ENCODE assay signal across 8 cellular contexts in genomic region chr5:141821430-141821925, GRCh38. TPM values are rescaled to one million over a fixed set of nuclear protein-coding genes. Genes with fewer than 3 reads are reported as not detected.
DNase-seq lines count a peak whose midpoint lies in the region; ATAC-seq and TF ChIP-seq lines count a peak whose summit lies in the region.

No MANE protein-coding gene starts in this region.

- H3K36me3 ChIP-seq in BJ (ENCODE audit: control insufficient read depth, insufficient read depth, low read length): no peaks in the 10 kb centered on the region
- H3K36me3 ChIP-seq in prostate gland: no peaks in the 10 kb centered on the region
- no peaks in the 10 kb centered on the region for H3K36me3 ChIP-seq in CD8-positive, alpha-beta T cell (ENCODE audit: insufficient read depth, low read length)

- H3K4me3 ChIP-seq in BJ (ENCODE audit: low read depth, low read length): no peak overlapping the region
- no peak overlapping the region for H3K4me3 ChIP-seq in NB4 (ENCODE audit: low read depth, low read length)
- no peak overlapping the region for H3K4me3 ChIP-seq in prostate gland
- no peak overlapping the region for H3K4me3 ChIP-seq in CD8-positive, alpha-beta T cell (ENCODE audit: low read depth, low read length)

- no peak for TF ChIP-seq CTCF in BJ (IDR thresholded peaks at IDR 0.05; ENCODE audit: insufficient read depth, low read depth, low read length)
- no peak for TF ChIP-seq CTCF in NB4 (IDR thresholded peaks at IDR 0.05; ENCODE audit: low read depth, low read length)
- TF ChIP-seq CTCF in prostate gland (IDR thresholded peaks at IDR 0.05): no peak
- TF ChIP-seq CTCF in CD8-positive, alpha-beta T cell (IDR thresholded peaks at IDR 0.05): no peak

- no peaks in the 10 kb centered on the region for H3K4me1 Mint-ChIP-seq in CD8-positive, alpha-beta T cell (ENCODE audit: low read depth)

- 33% methylated on average over 3 of the region's 3 CpGs for WGBS in prostate gland

- no peaks in the 10 kb centered on the region for H3K9me3 ChIP-seq in prostate gland
- H3K9me3 ChIP-seq in CD8-positive, alpha-beta T cell (ENCODE audit: low read length): no peaks in the 10 kb centered on the region

- POLR2A ChIA-PET in BJ (lab: Charles Lee): no interaction called here
- POLR2A ChIA-PET in CD8-positive, alpha-beta T cell (lab: Charles Lee): no interaction called here

- no peak overlapping the region for H3K27ac Mint-ChIP-seq in CD8-positive, alpha-beta T cell

- H3K27me3 ChIP-seq in BJ (ENCODE audit: control insufficient read depth, insufficient read depth, low read length) (peaks cover 5% of the 10 kb centered on the region), prostate gland (replicated peaks; ENCODE audit: insufficient read depth) (no peaks in the 10 kb centered on the region)
- H3K27me3 ChIP-seq in CD8-positive, alpha-beta T cell (ENCODE audit: insufficient read depth, low read length): no peaks in the 10 kb centered on the region

- ATAC-seq in HG03571 (IDR thresholded peaks at IDR 0.05; ENCODE audit: unreplicated experiment): no peak
- ATAC-seq in CD8-positive, alpha-beta T cell: no peak

- CTCF ChIA-PET in BJ (lab: Yijun Ruan, JAX): interaction anchor here (0.8 to 3.0 kb wide), 6 partner anchors 10 to 128 kb away, joined by 3 to 11 read pairs (median 6); no protein-coding TSS in a partner anchor
- CTCF ChIA-PET in CD8-positive, alpha-beta T cell (lab: Charles Lee): interaction anchor here (0.9 to 1.1 kb wide), 3 partner anchors 8 to 120 kb away, joined by 3 to 4 read pairs (median 4); no protein-coding TSS in a partner anchor

- H3K4me3 Mint-ChIP-seq in CD8-positive, alpha-beta T cell: no peak overlapping the region

- DNase-seq in BJ (ENCODE audit: low read depth) (peak; percentile 90), NB4 (ENCODE audit: low read depth) (peak; percentile 62), dedifferentiated amniotic fluid mesenchymal stem cell (ENCODE audit: extremely low spot score) (peak; percentile 99), middle frontal gyrus (ENCODE audit: extremely low spot score, low spot score) (peak; percentile 76), prostate gland (ENCODE audit: low spot score) (no peak), activated gamma-delta T cell treated with Interleukin-2 at 50 U/mL for 16 hours (no peak)
- no peak for DNase-seq in CD8-positive, alpha-beta T cell

- H3K36me3 Mint-ChIP-seq in CD8-positive, alpha-beta T cell: no peaks in the 10 kb centered on the region

- H3K4me1 ChIP-seq in prostate gland (replicated peaks): peaks cover 4% of the 10 kb centered on the region
- no peaks in the 10 kb centered on the region for H3K4me1 ChIP-seq in CD8-positive, alpha-beta T cell (ENCODE audit: insufficient read depth, low read length)

- H3K27ac ChIP-seq in prostate gland: peak overlapping the region in 1 of 2 donors; percentile 47
- no peak overlapping the region for H3K27ac ChIP-seq in CD8-positive, alpha-beta T cell (ENCODE audit: low read depth, low read length)

- intact Hi-C loops in prostate gland (cut with DNase I): no loop called here
- intact Hi-C loops in CD8-positive, alpha-beta T cell (cut with DNase I, micrococcal nuclease): no loop called here

- H3K27me3 Mint-ChIP-seq in CD8-positive, alpha-beta T cell (ENCODE audit: low read depth): peaks cover 13% of the 10 kb centered on the region

- TF ChIP-seq POLR2A in NB4 (IDR thresholded peaks at IDR 0.05; ENCODE audit: extremely low read depth, insufficient read length) (no peak), prostate gland (IDR thresholded peaks at IDR 0.05) (no peak)

- H3K9me3 Mint-ChIP-seq in CD8-positive, alpha-beta T cell: no peaks in the 10 kb centered on the region

RNA-seq across cellular contexts. Expression of gene PCDH1, which starts 56.7 kb away (rescaled TPM):
- polyA plus RNA-seq in BJ (2011; rRNA removed): 0.91 and 2.1 TPM in 2 replicates
- polyA minus RNA-seq in BJ (2011; rRNA and poly(A)+ RNA removed): 3.3 and 3.4 TPM in 2 replicates
- 10 to 100 TPM; 49.2 to 81.1 TPM for total RNA-seq in prostate gland
- under 1 TPM in 1 of 2 experiments, not detected in 1; 0.24 TPM for total RNA-seq in CD8-positive, alpha-beta T cell

Comparison
In these comparisons a context has a peak if more than half of its experiments do, and no peak if none do; other contexts are left out.
1. DNase-seq: peak in BJ (single experiment), NB4 (single experiment), dedifferentiated amniotic fluid mesenchymal stem cell (single experiment) and middle frontal gyrus (single experiment); none in prostate gland (single experiment), activated gamma-delta T cell treated with Interleukin-2 at 50 U/mL for 16 hours (single experiment) and CD8-positive, alpha-beta T cell (0 of 7).
2. RNA of gene PCDH1, which starts 56.7 kb away (total RNA-seq): 49.2 to 81.1 TPM in prostate gland; 0.24 TPM in CD8-positive, alpha-beta T cell; every median in the first group is over 10 times any median in the second.